21 cellular contexts compared by ENCODE assay signal in genomic region chr12:9711664-9712063, GRCh38. TPM values are rescaled to one million over a fixed set of nuclear protein-coding genes. Genes with fewer than 3 reads are reported as not detected.
DNase-seq lines count a peak whose midpoint lies in the region; ATAC-seq and TF ChIP-seq lines count a peak whose summit lies in the region.
"Had no signal": no experiment of that assay in that cellular context is flagged by ENCODE, and none has a peak within 500 bp of the region (broad histone marks: within the 10 kb centered on the region; RNA-seq: fewer than 3 reads in every experiment).

No MANE protein-coding gene starts in this region.

- H3K27me3 Mint-ChIP-seq in activated naive CD8-positive, alpha-beta T cell = no peaks in the 10 kb centered on the region
- H3K27me3 Mint-ChIP-seq in activated naive CD8-positive, alpha-beta T cell treated with anti-CD3 and anti-CD28 coated beads for 36 hours = no peaks in the 10 kb centered on the region
- H3K27me3 Mint-ChIP-seq in WTC11 (ENCODE audit: low read depth) = no peaks in the 10 kb centered on the region; the same call in 1 of the 2 replicates
- H3K27me3 Mint-ChIP-seq: CD4-positive, CD25-positive, alpha-beta regulatory T cell had no signal

- no peaks in the 10 kb centered on the region for H3K9me3 Mint-ChIP-seq in activated naive CD8-positive, alpha-beta T cell (ENCODE audit: low read depth)
- H3K9me3 Mint-ChIP-seq in activated naive CD8-positive, alpha-beta T cell treated with anti-CD3 and anti-CD28 coated beads for 36 hours = peaks cover 1% of the 10 kb centered on the region
- H3K9me3 Mint-ChIP-seq in WTC11 = no peaks in the 10 kb centered on the region
- H3K9me3 Mint-ChIP-seq: CD4-positive, CD25-positive, alpha-beta regulatory T cell; immature natural killer cell; stimulated activated effector memory CD8-positive, alpha-beta T cell treated with anti-CD3 and anti-CD28 coated beads, Interleukin-12 subunit alpha, Interleukin-12 subunit beta, amount 100 ng/mL, for 72 hours had no signal

- no peak overlapping the region for H3K4me3 Mint-ChIP-seq in activated naive CD8-positive, alpha-beta T cell
- H3K4me3 Mint-ChIP-seq in activated naive CD8-positive, alpha-beta T cell treated with anti-CD3 and anti-CD28 coated beads for 36 hours = no peak overlapping the region
- no peak overlapping the region for H3K4me3 Mint-ChIP-seq in WTC11
- H3K4me3 Mint-ChIP-seq: CD4-positive, CD25-positive, alpha-beta regulatory T cell; immature natural killer cell; stimulated activated effector memory CD8-positive, alpha-beta T cell treated with anti-CD3 and anti-CD28 coated beads, Interleukin-12 subunit alpha, Interleukin-12 subunit beta, amount 100 ng/mL, for 72 hours had no signal

- H3K4me3 ChIP-seq in adrenal gland (no peak overlapping the region), tibial artery (no peak overlapping the region)
- H3K4me3 ChIP-seq: lung, psoas muscle, thyroid gland had no signal

- no peak for TF ChIP-seq CTCF in WTC11 (IDR thresholded peaks at IDR 0.05)
- TF ChIP-seq CTCF in adrenal gland (IDR thresholded peaks at IDR 0.05) = no peak
- TF ChIP-seq CTCF in tibial artery (IDR thresholded peaks at IDR 0.05) = no peak

- H3K27me3 ChIP-seq in adrenal gland = no peaks in the 10 kb centered on the region
- H3K27me3 ChIP-seq in tibial artery = no peaks in the 10 kb centered on the region
- H3K27me3 ChIP-seq: thyroid gland had no signal

- peak overlapping the region; percentile 9 for H3K27ac Mint-ChIP-seq in activated naive CD8-positive, alpha-beta T cell
- H3K27ac Mint-ChIP-seq in activated naive CD8-positive, alpha-beta T cell treated with anti-CD3 and anti-CD28 coated beads for 36 hours = no peak overlapping the region
- no peak overlapping the region for H3K27ac Mint-ChIP-seq in WTC11

- peaks cover 63% of the 10 kb centered on the region for H3K4me1 Mint-ChIP-seq in activated naive CD8-positive, alpha-beta T cell (ENCODE audit: low read depth)
- H3K4me1 Mint-ChIP-seq in activated naive CD8-positive, alpha-beta T cell treated with anti-CD3 and anti-CD28 coated beads for 36 hours = peaks cover 46% of the 10 kb centered on the region
- peaks cover 14% of the 10 kb centered on the region for H3K4me1 Mint-ChIP-seq in WTC11

- no peaks in the 10 kb centered on the region for H3K36me3 ChIP-seq in adrenal gland (replicated peaks in 1 of 2)
- H3K36me3 ChIP-seq in tibial artery = no peaks in the 10 kb centered on the region
- H3K36me3 ChIP-seq: thyroid gland had no signal

- ATAC-seq in WTC11 = peak; percentile 52
- ATAC-seq in HG02571 (IDR thresholded peaks at IDR 0.05; ENCODE audit: unreplicated experiment) = no peak
- ATAC-seq: psoas muscle had no signal

- no peaks in the 10 kb centered on the region for H3K9me3 ChIP-seq in adrenal gland (replicated peaks in 1 of 3)
- H3K9me3 ChIP-seq in tibial artery = no peaks in the 10 kb centered on the region
- H3K9me3 ChIP-seq: psoas muscle, thyroid gland had no signal

- DNase-seq in activated naive CD8-positive, alpha-beta T cell treated with anti-CD3 and anti-CD28 coated beads for 36 hours = no peak
- no peak for DNase-seq in WTC11 (ENCODE audit: low spot score)
- peak; percentile 29 for DNase-seq in iris pigment epithelial cell (ENCODE audit: low read depth)
- no peak for DNase-seq in NCI-H1048 (lab: John Stamatoyannopoulos, UW)
- DNase-seq in adrenal gland = no peak
- no peak for DNase-seq in tibial artery
- DNase-seq: activated CD4-positive, alpha-beta T cell treated with anti-CD3 and anti-CD28 coated beads for 1 hour; CD4-positive, CD25-positive, alpha-beta regulatory T cell; dermis blood vessel endothelial cell; glutamatergic neuron; immature natural killer cell; NCI-H187 treated with DMSO at 0.1 percent for 48 hours; NCI-H524; psoas muscle; SHP77; thyroid gland had no signal

- H3K36me3 Mint-ChIP-seq in activated naive CD8-positive, alpha-beta T cell = no peaks in the 10 kb centered on the region
- peaks cover 11% of the 10 kb centered on the region for H3K36me3 Mint-ChIP-seq in activated naive CD8-positive, alpha-beta T cell treated with anti-CD3 and anti-CD28 coated beads for 36 hours
- H3K36me3 Mint-ChIP-seq in WTC11 = no peaks in the 10 kb centered on the region

- CTCF ChIA-PET in WTC11 (lab: Charles Lee) = interaction anchor here (0.6 to 1.1 kb wide), 4 partner anchors 31 to 638 kb away, joined by 3 read pairs; no protein-coding TSS in a partner anchor

- H3K4me1 ChIP-seq in adrenal gland (replicated peaks in 1 of 2) (no peaks in the 10 kb centered on the region), tibial artery (no peaks in the 10 kb centered on the region)
- H3K4me1 ChIP-seq: psoas muscle, thyroid gland had no signal

- POLR2A ChIA-PET in WTC11 (lab: Charles Lee) = no interaction called here

- TF ChIP-seq POLR2A in adrenal gland (IDR thresholded peaks at IDR 0.05) = no peak

- no peak overlapping the region for H3K27ac ChIP-seq in adrenal gland
- no peak overlapping the region for H3K27ac ChIP-seq in tibial artery
- H3K27ac ChIP-seq: psoas muscle, thyroid gland had no signal

- intact Hi-C loops in adrenal gland (cut with DNase I) = loop anchor here in 1 of 2 donors (5.0 kb wide), 1 partner anchor 74 kb away; no protein-coding TSS in a partner anchor
- intact Hi-C loops in tibial artery (cut with DNase I; ENCODE audit: low total_unique reads) = loop anchor here (5.0 kb wide), 1 partner anchor 1909 kb away; no protein-coding TSS in a partner anchor

- 83 to 88% (median 86%) methylated on average over 1 of the region's 1 CpG for WGBS in adrenal gland, 4 donors

TF ChIP-seq in WTC11, 78 proteins besides CTCF, POLR2A, EP300 and RAD21:
- TF ChIP-seq PRDM15 (CRISPR knock-in tag; IDR thresholded peaks at IDR 0.05) (no peak), HMGA2 (CRISPR knock-in tag; IDR thresholded peaks at IDR 0.05) (no peak), RORB (CRISPR knock-in tag; IDR thresholded peaks at IDR 0.05) (no peak), MXD4 (CRISPR knock-in tag; IDR thresholded peaks at IDR 0.05; ENCODE audit: borderline replicate concordance) (no peak), TEAD1 (CRISPR knock-in tag; IDR thresholded peaks at IDR 0.05) (no peak), ZNF671 (CRISPR knock-in tag; IDR thresholded peaks at IDR 0.05) (no peak), ZNF219 (CRISPR knock-in tag; IDR thresholded peaks at IDR 0.05; ENCODE audit: borderline replicate concordance) (no peak), ZNF232 (CRISPR knock-in tag; IDR thresholded peaks at IDR 0.05) (no peak), ATF2 (CRISPR knock-in tag; IDR thresholded peaks at IDR 0.05; ENCODE audit: borderline replicate concordance, low read depth) (no peak)
TF ChIP-seq in WTC11: peak in this region for 0.

RNA-seq across cellular contexts. Expression of gene CLECL1, which starts 21.2 kb away (rescaled TPM):
- total RNA-seq in activated naive CD8-positive, alpha-beta T cell treated with anti-CD3 and anti-CD28 coated beads for 36 hours = 1 to 10 TPM; 6.4 to 7.0 TPM
- not detected in 3 replicates for total RNA-seq in WTC11 (2021)
- total RNA-seq in adrenal gland = 1 to 10 TPM in 4 of 8 donors, under 1 TPM in 1, not detected in 3; 0.38 to 1.9 (median 1.3) TPM
- 1 to 10 TPM in 2 of 3 donors, under 1 TPM in 1; 0.56 to 1.5 (median 1.1) TPM for polyA plus RNA-seq in adrenal gland
- total RNA-seq: dermis blood vessel endothelial cell, thyroid gland had no signal
- polyA plus RNA-seq: CD4-positive, CD25-positive, alpha-beta regulatory T cell; neural cell had no signal

RNA-seq across cellular contexts. Expression of gene CLEC2D, which starts 42.2 kb away (rescaled TPM):
- 100 to 1,000 TPM; 270 to 290 TPM for total RNA-seq in activated naive CD8-positive, alpha-beta T cell treated with anti-CD3 and anti-CD28 coated beads for 36 hours
- total RNA-seq in WTC11 (2021) (6.2 to 9.8 TPM (median 7.1 TPM) in 3 replicates), adrenal gland (1 to 10 TPM; 1.9 to 9.5 (median 2.8) TPM)
- 10 to 100 TPM in 1 of 3 donors, 1 to 10 TPM in 1, under 1 TPM in 1; 0.75 to 12.4 (median 3.0) TPM for polyA plus RNA-seq in adrenal gland

RNA-seq across cellular contexts. Expression of gene CD69, which starts 49.0 kb away (rescaled TPM):
- total RNA-seq in activated naive CD8-positive, alpha-beta T cell treated with anti-CD3 and anti-CD28 coated beads for 36 hours = 100 to 1,000 TPM; 143 to 152 TPM
- total RNA-seq in WTC11 (2021) (0.34 to 0.60 TPM (median 0.42 TPM) in 3 replicates), adrenal gland (1 to 10 TPM in 5 of 8 donors, under 1 TPM in 2, not detected in 1; 0.74 to 4.6 (median 2.2) TPM)
- 1 to 10 TPM in 1 of 3 donors, under 1 TPM in 2; 0.88 to 2.8 (median 0.97) TPM for polyA plus RNA-seq in adrenal gland

Comparison
In these comparisons a context has a peak if more than half of its experiments do, and no peak if none do; other contexts are left out.
1. RNA of gene CLEC2D, which starts 42.2 kb away (total RNA-seq): 270 to 290 TPM in activated naive CD8-positive, alpha-beta T cell treated with anti-CD3 and anti-CD28 coated beads for 36 hours; 6.2 to 9.8 TPM in WTC11 and 1.9 to 9.5 TPM in adrenal gland; every median in the first group is over 10 times any median in the second.
2. RNA of gene CD69, which starts 49.0 kb away (total RNA-seq): 143 to 152 TPM in activated naive CD8-positive, alpha-beta T cell treated with anti-CD3 and anti-CD28 coated beads for 36 hours; 0.74 to 4.6 TPM in adrenal gland and 0.34 to 0.60 TPM in WTC11; every median in the first group is over 10 times any median in the second.